In genomic region chr10:86244296-86244695, GRCh38 we compare ENCODE assay signal across 25 cellular contexts.
A peak's percentile ranks its signal among the peaks of the same experiment; 100 is the strongest.
DNase-seq lines count a peak whose midpoint lies in the region; ATAC-seq and TF ChIP-seq lines count a peak whose summit lies in the region.
"Had no signal": no experiment of that assay in that cellular context is flagged by ENCODE, and none has a peak within 500 bp of the region (broad histone marks: within the 10 kb centered on the region; RNA-seq: fewer than 3 reads in every experiment).

No MANE protein-coding gene starts in this region.

- peak; percentile 55 for DNase-seq in D341Med (ENCODE audit: low spot score)
- peak; percentile 82 for DNase-seq in NCI-H1436 treated with DMSO at 0.1 percent for 48 hours (lab: John Stamatoyannopoulos, UW)
- DNase-seq in WTC11 (ENCODE audit: low spot score), result no peak
- peak in 37 of 56 donors; percentile 10 to 82 (median 44) for DNase-seq in nucleus accumbens (lab: John Stamatoyannopoulos, UW)
- DNase-seq in RKO (ENCODE audit: low spot score), result no peak
- no peak for DNase-seq in mammary epithelial cell
- no peak for DNase-seq in activated naive CD8-positive, alpha-beta T cell treated with anti-CD3 and anti-CD28 coated beads, Interleukin-2, amount 50 U/mL, for 24 hours
- no peak for DNase-seq in activated CD4-positive, alpha-beta T cell treated with anti-CD3 and anti-CD28 coated beads for 48 hours
- DNase-seq: activated CD4-positive, alpha-beta T cell treated with anti-CD3 and anti-CD28 coated beads, Interleukin-2, amount 10 ng/mL, durations not matched to agents 7 days and 5 days; activated naive CD4-positive, alpha-beta T cell; activated T-cell treated with anti-CD3 and anti-CD28 coated beads, Interleukin-2, amount 50 U/mL, for 72 hours; Calu3; effector CD8-positive, alpha-beta T cell; Karpas-422; NCI-H187; NCI-H345; NCI-H774; stimulated activated CD4-positive, alpha-beta T cell treated with anti-CD3 and anti-CD28 coated beads, Interleukin-2, amount 100 ng/mL, for 48 hours; transverse colon had no signal

- H3K27ac Mint-ChIP-seq in WTC11, result no peak overlapping the region
- H3K27ac Mint-ChIP-seq in activated naive CD8-positive, alpha-beta T cell treated with anti-CD3 and anti-CD28 coated beads, Interleukin-2, amount 50 U/mL, for 24 hours, result no peak overlapping the region
- H3K27ac Mint-ChIP-seq: activated CD4-positive, alpha-beta T cell treated with anti-CD3 and anti-CD28 coated beads, Interleukin-2, amount 10 ng/mL, durations not matched to agents 7 days and 5 days; activated T-cell treated with anti-CD3 and anti-CD28 coated beads, Interleukin-2, amount 50 U/mL, for 72 hours; nephron; T-helper 2 cell treated with Interferon-gamma antibody and Interleukin-4, amounts not matched to agents 5 μg/mL and 100 μg/mL, for 36 hours had no signal

- no peaks in the 10 kb centered on the region for H3K27me3 ChIP-seq in mammary epithelial cell (ENCODE audit: insufficient read depth, low read length)
- H3K27me3 ChIP-seq: BLaER1 treated with 17β-estradiol and CSF1 and Interleukin-3, amounts not matched to agents 10 nM and 100 nM; heart left ventricle; right lobe of liver; transverse colon had no signal

- intact Hi-C loops in mammary epithelial cell (cut with micrococcal nuclease), result no loop called here

- no peaks in the 10 kb centered on the region for H3K79me2 ChIP-seq in mammary epithelial cell (ENCODE audit: insufficient read depth, low read length)

- H3K4me3 ChIP-seq in mammary epithelial cell (replicated peaks in 1 of 3; ENCODE audit: insufficient read depth in 1 of 3, low read depth in 2 of 3, low read length in 3 of 3), result no peak overlapping the region
- H3K4me3 ChIP-seq: BLaER1 treated with 17β-estradiol and CSF1 and Interleukin-3, amounts not matched to agents 10 nM and 100 nM; heart left ventricle; right lobe of liver; transverse colon had no signal

- POLR2A ChIA-PET in WTC11 (lab: Charles Lee), result no interaction called here

- H3K9me3 ChIP-seq in mammary epithelial cell (replicated peaks; ENCODE audit: insufficient read depth, low read length), result peaks cover 5% of the 10 kb centered on the region
- H3K9me3 ChIP-seq: heart left ventricle, right lobe of liver, transverse colon had no signal

- in situ Hi-C loops in mammary epithelial cell (cut with MboI; ENCODE audit: low sequenced_read_pairs in 2 of 2), result no loop called here

- H3K27ac ChIP-seq in mammary epithelial cell (ENCODE audit: insufficient read depth, low read depth, low read length), result no peak overlapping the region
- H3K27ac ChIP-seq: BLaER1 treated with 17β-estradiol and CSF1 and Interleukin-3, amounts not matched to agents 10 nM and 100 nM; heart left ventricle; right lobe of liver; transverse colon had no signal

- dilution Hi-C loops in mammary epithelial cell (cut with HindIII; ENCODE audit: low sequenced_read_pairs), result no loop called here

- H3K36me3 ChIP-seq in mammary epithelial cell (ENCODE audit: insufficient read depth, low read length), result no peaks in the 10 kb centered on the region
- H3K36me3 ChIP-seq: BLaER1 treated with 17β-estradiol and CSF1 and Interleukin-3, amounts not matched to agents 10 nM and 100 nM; heart left ventricle; right lobe of liver; transverse colon had no signal

- 0 out of 2 replicates have a peak, but pooled peaks cover 4% of the 10 kb centered on the region for H3K4me1 Mint-ChIP-seq in WTC11
- no peaks in the 10 kb centered on the region for H3K4me1 Mint-ChIP-seq in activated naive CD8-positive, alpha-beta T cell treated with anti-CD3 and anti-CD28 coated beads, Interleukin-2, amount 50 U/mL, for 24 hours
- H3K4me1 Mint-ChIP-seq: activated CD4-positive, alpha-beta T cell treated with anti-CD3 and anti-CD28 coated beads, Interleukin-2, amount 10 ng/mL, durations not matched to agents 7 days and 5 days; nephron had no signal

- H3K4me1 ChIP-seq in mammary epithelial cell (ENCODE audit: insufficient read depth, low read length), result no peaks in the 10 kb centered on the region
- H3K4me1 ChIP-seq: BLaER1 treated with 17β-estradiol and CSF1 and Interleukin-3, amounts not matched to agents 10 nM and 100 nM; heart left ventricle; right lobe of liver; transverse colon had no signal

- BruUV-seq in mammary epithelial cell (replicated peaks; lab: Mats Ljungman, UMichigan), result no TSS peak

- H3K9ac ChIP-seq in mammary epithelial cell (ENCODE audit: insufficient read depth, low read length), result no peak overlapping the region
- H3K9ac ChIP-seq: BLaER1 treated with 17β-estradiol and CSF1 and Interleukin-3, amounts not matched to agents 10 nM and 100 nM had no signal

- WGBS in mammary epithelial cell (ENCODE audit: low coverage, missing lambda C conversion rate), result 62% methylated on average over 14 of the region's 14 CpGs

- H2AFZ ChIP-seq in mammary epithelial cell (ENCODE audit: low read depth, low read length), result no peak overlapping the region

- peak; percentile 38; the same call in 1 of the 2 replicates for ATAC-seq in WTC11
- no peak for ATAC-seq in activated naive CD8-positive, alpha-beta T cell treated with anti-CD3 and anti-CD28 coated beads, Interleukin-2, amount 50 U/mL, for 24 hours
- ATAC-seq: activated T-cell treated with anti-CD3 and anti-CD28 coated beads, Interleukin-2, amount 50 U/mL, for 72 hours; HCT116; heart left ventricle; right lobe of liver had no signal

- no peak overlapping the region for H3K4me3 Mint-ChIP-seq in WTC11
- no peak overlapping the region for H3K4me3 Mint-ChIP-seq in activated naive CD8-positive, alpha-beta T cell treated with anti-CD3 and anti-CD28 coated beads, Interleukin-2, amount 50 U/mL, for 24 hours
- H3K4me3 Mint-ChIP-seq: activated CD4-positive, alpha-beta T cell treated with anti-CD3 and anti-CD28 coated beads, Interleukin-2, amount 10 ng/mL, durations not matched to agents 7 days and 5 days; activated T-cell treated with anti-CD3 and anti-CD28 coated beads, Interleukin-2, amount 50 U/mL, for 72 hours; nephron; T-helper 2 cell treated with Interferon-gamma antibody and Interleukin-4, amounts not matched to agents 5 μg/mL and 100 μg/mL, for 36 hours had no signal

- no peak overlapping the region for H3K4me2 ChIP-seq in mammary epithelial cell (ENCODE audit: insufficient read depth, low read depth, low read length)
- H3K4me2 ChIP-seq: BLaER1 treated with 17β-estradiol and CSF1 and Interleukin-3, amounts not matched to agents 10 nM and 100 nM had no signal

- H4K20me1 ChIP-seq in mammary epithelial cell (ENCODE audit: insufficient read depth, low read length), result no peaks in the 10 kb centered on the region
- H4K20me1 ChIP-seq: BLaER1 treated with 17β-estradiol and CSF1 and Interleukin-3, amounts not matched to agents 10 nM and 100 nM had no signal

- CTCF ChIA-PET in WTC11 (lab: Charles Lee) (no interaction called here), mammary epithelial cell (lab: Charles Lee; ENCODE audit: low non-redundant PET) (no interaction called here)

- H3K9me3 Mint-ChIP-seq in WTC11, result peaks cover 9% of the 10 kb centered on the region
- H3K9me3 Mint-ChIP-seq in activated naive CD8-positive, alpha-beta T cell treated with anti-CD3 and anti-CD28 coated beads, Interleukin-2, amount 50 U/mL, for 24 hours, result peaks cover 2% of the 10 kb centered on the region
- H3K9me3 Mint-ChIP-seq: activated CD4-positive, alpha-beta T cell treated with anti-CD3 and anti-CD28 coated beads, Interleukin-2, amount 10 ng/mL, durations not matched to agents 7 days and 5 days; T-helper 2 cell treated with Interferon-gamma antibody and Interleukin-4, amounts not matched to agents 5 μg/mL and 100 μg/mL, for 36 hours had no signal

- TF ChIP-seq CTCF in WTC11 (IDR thresholded peaks at IDR 0.05), result no peak
- no peak for TF ChIP-seq CTCF in mammary epithelial cell (conservative IDR thresholded peaks at IDR 0.05 in 1 of 2, IDR thresholded peaks at IDR 0.05 in 1 of 2; ENCODE audit: extremely low read depth in 1 of 2, insufficient read depth in 1 of 2, low read depth in 1 of 2, low read length in 2 of 2)

- H3K27me3 Mint-ChIP-seq in WTC11 (ENCODE audit: low read depth), result no peaks in the 10 kb centered on the region
- H3K27me3 Mint-ChIP-seq in activated naive CD8-positive, alpha-beta T cell treated with anti-CD3 and anti-CD28 coated beads, Interleukin-2, amount 50 U/mL, for 24 hours, result no peaks in the 10 kb centered on the region
- H3K27me3 Mint-ChIP-seq: activated CD4-positive, alpha-beta T cell treated with anti-CD3 and anti-CD28 coated beads, Interleukin-2, amount 10 ng/mL, durations not matched to agents 7 days and 5 days had no signal

- H3K36me3 Mint-ChIP-seq in WTC11, result peaks cover 4% of the 10 kb centered on the region
- H3K36me3 Mint-ChIP-seq in activated naive CD8-positive, alpha-beta T cell treated with anti-CD3 and anti-CD28 coated beads, Interleukin-2, amount 50 U/mL, for 24 hours (ENCODE audit: low read depth), result no peaks in the 10 kb centered on the region

TF ChIP-seq in WTC11, 78 proteins besides CTCF, POLR2A, EP300 and RAD21:
- TF ChIP-seq FOXJ3 (CRISPR knock-in tag; IDR thresholded peaks at IDR 0.05; ENCODE audit: borderline replicate concordance) (no peak), ZBTB21 (CRISPR knock-in tag; IDR thresholded peaks at IDR 0.05; ENCODE audit: borderline replicate concordance) (no peak), GTF2I (CRISPR knock-in tag; conservative IDR thresholded peaks at IDR 0.05) (no peak), CBFB (CRISPR knock-in tag; IDR thresholded peaks at IDR 0.05; ENCODE audit: low read depth) (no peak), TEAD1 (CRISPR knock-in tag; IDR thresholded peaks at IDR 0.05) (no peak), ZBTB43 (CRISPR knock-in tag; IDR thresholded peaks at IDR 0.05) (no peak), FOXK1 (CRISPR knock-in tag; IDR thresholded peaks at IDR 0.05) (no peak)

Comparison
In these comparisons a context has a peak if more than half of its experiments do, and no peak if none do; other contexts are left out.
1. DNase-seq: peak in D341Med (single experiment), NCI-H1436 treated with DMSO at 0.1 percent for 48 hours (single experiment) and nucleus accumbens (37 of 56); none in WTC11 (single experiment), RKO (single experiment), mammary epithelial cell (single experiment), activated naive CD8-positive, alpha-beta T cell treated with anti-CD3 and anti-CD28 coated beads, Interleukin-2, amount 50 U/mL, for 24 hours (single experiment) and activated CD4-positive, alpha-beta T cell treated with anti-CD3 and anti-CD28 coated beads for 48 hours (single experiment).